26 cellular contexts compared by ENCODE assay signal in the genomic region with DNA sequence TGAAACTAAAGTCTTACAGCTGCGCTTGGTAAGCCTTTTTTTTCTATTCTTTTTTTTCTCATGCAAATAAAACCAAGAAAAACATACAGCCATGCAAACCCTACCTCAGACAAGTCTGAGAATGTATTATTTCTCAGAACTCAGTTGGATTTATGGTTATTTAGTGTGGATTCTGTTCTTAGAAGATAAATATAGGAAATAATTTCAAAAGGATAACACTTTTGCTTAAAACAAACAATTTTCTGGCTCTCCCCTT. TPM values are rescaled to one million over a fixed set of nuclear protein-coding genes. Genes with fewer than 3 reads are reported as not detected.
"Had no signal": no experiment of that assay in that cellular context is flagged by ENCODE, and none has a peak within 500 bp of the region (broad histone marks: within the 10 kb centered on the region; RNA-seq: fewer than 3 reads in every experiment).

No MANE protein-coding gene starts in this region.

- DNase-seq: activated B cell treated with CpG ODN at 0.5 μM for 24 hours; activated CD4-positive, alpha-beta T cell treated with anti-CD3 and anti-CD28 coated beads for 36 hours; activated CD4-positive, alpha-beta T cell treated with anti-CD3 and anti-CD28 coated beads, Interleukin-2, amount 50 U/mL, for 4 hours; activated CD8-positive, alpha-beta memory T cell treated with anti-CD3 and anti-CD28 coated beads for 24 hours; activated CD8-positive, alpha-beta memory T cell treated with anti-CD3 and anti-CD28 coated beads, Interleukin-2, amount 50 U/mL, for 4 hours; activated naive CD4-positive, alpha-beta T cell; activated T-cell treated with anti-CD3 and anti-CD28 coated beads, Interleukin-2, amount 50 U/mL, for 4 hours; adrenal gland; brain microvascular endothelial cell; caudate nucleus; effector memory CD8-positive, alpha-beta T cell; head of caudate nucleus; hypothalamus; left ventricle myocardium inferior; naive thymus-derived CD8-positive, alpha-beta T cell; posterior cingulate gyrus; small intestine; stimulated activated CD4-positive, alpha-beta T cell treated with anti-CD3 and anti-CD28 coated beads, Interleukin-2, amount 100 ng/mL, for 24 hours; stimulated activated naive B cell treated with anti-CD40 and anti-IgM and Interleukin-4, amounts not matched to agents 10 μg/mL and 1 μg/mL and 100 μg/mL, for 72 hours; transverse colon had no signal

- H3K27ac Mint-ChIP-seq: activated CD4-positive, alpha-beta T cell treated with anti-CD3 and anti-CD28 coated beads for 36 hours; activated naive CD8-positive, alpha-beta T cell; activated T-helper 2 cell treated with anti-CD3 and anti-CD28 coated beads, Interferon-gamma antibody, Interleukin-2, Interleukin-4, amounts not matched to agents 10 μg/mL and 5 μg/mL and 100 μg/mL, durations not matched to agents 14 hours and 24 hours and 36 hours; effector memory CD8-positive, alpha-beta T cell; mesothelial cell of epicardium; naive thymus-derived CD8-positive, alpha-beta T cell; neural progenitor cell had no signal

- FAIRE-seq: small intestine, urothelium cell line had no signal

- H3K4me1 Mint-ChIP-seq: mesothelial cell of epicardium, neural progenitor cell had no signal

- H3K9me3 Mint-ChIP-seq: activated B cell treated with CpG ODN at 0.5 μM for 24 hours; activated T-cell treated with anti-CD3 and anti-CD28 coated beads, Interleukin-2, amount 50 U/mL, for 4 hours; neural progenitor cell had no signal

- H3K36me3 Mint-ChIP-seq: activated naive CD8-positive, alpha-beta T cell; mesothelial cell of epicardium; naive thymus-derived CD8-positive, alpha-beta T cell; neural progenitor cell had no signal

- H3K27me3 Mint-ChIP-seq: activated B cell treated with CpG ODN at 0.5 μM for 24 hours; activated CD4-positive, alpha-beta T cell treated with anti-CD3 and anti-CD28 coated beads for 36 hours; activated naive CD8-positive, alpha-beta T cell; effector memory CD8-positive, alpha-beta T cell; naive thymus-derived CD8-positive, alpha-beta T cell had no signal

- ATAC-seq: activated CD4-positive, alpha-beta T cell treated with anti-CD3 and anti-CD28 coated beads for 36 hours; activated T-cell treated with anti-CD3 and anti-CD28 coated beads, Interleukin-2, amount 50 U/mL, for 4 hours; effector memory CD8-positive, alpha-beta T cell; gastroesophageal sphincter; naive thymus-derived CD8-positive, alpha-beta T cell had no signal

- H3K4me3 Mint-ChIP-seq: activated B cell treated with CpG ODN at 0.5 μM for 24 hours; activated CD4-positive, alpha-beta T cell treated with anti-CD3 and anti-CD28 coated beads for 36 hours; activated naive CD8-positive, alpha-beta T cell; activated T-cell treated with anti-CD3 and anti-CD28 coated beads, Interleukin-2, amount 50 U/mL, for 4 hours; effector memory CD8-positive, alpha-beta T cell; mesothelial cell of epicardium; naive thymus-derived CD8-positive, alpha-beta T cell; neural progenitor cell had no signal

RNA-seq across cellular contexts. Expression of gene TNFSF11, which starts 40.7 kb away (rescaled TPM):
- polyA plus RNA-seq: adrenal gland; naive thymus-derived CD8-positive, alpha-beta T cell had no signal
